8 cellular contexts compared by ENCODE assay signal in genomic region chr15:69593981-69594966, GRCh38.
A peak's percentile ranks its signal among the peaks of the same experiment; 100 is the strongest.
DNase-seq lines count a peak whose midpoint lies in the region; ATAC-seq, FAIRE-seq and TF ChIP-seq lines count a peak whose summit lies in the region.

No MANE protein-coding gene starts in this region.

- no peak overlapping the region for H3K56ac ChIP-seq in H1 (replicated peaks; ENCODE audit: insufficient read length, low read depth, low read length)

- H3K14ac ChIP-seq in H1 (ENCODE audit: insufficient read length), result no peak overlapping the region

- H3K79me2 ChIP-seq in H1 (ENCODE audit: control insufficient read depth in 1 of 2, insufficient read depth in 2 of 2, low read length in 2 of 2), result no peaks in the 10 kb centered on the region

- H2BK120ac ChIP-seq in H1 (replicated peaks; ENCODE audit: low read depth, low read length), result no peak overlapping the region

- H3K36me3 Mint-ChIP-seq in osteocyte (ENCODE audit: unreplicated experiment), result no peaks in the 10 kb centered on the region
- no peaks in the 10 kb centered on the region for H3K36me3 Mint-ChIP-seq in activated T-helper 17 cell treated with anti-CD3 and anti-CD28 coated beads, Interleukin-2, amount 50 U/mL, for 72 hours (ENCODE audit: low read depth)

- 83% methylated on average over 23 of the region's 24 CpGs; no CpG with 5 or more reads in 1 of the 2 experiments for WGBS in H1 (ENCODE audit: extremely low coverage in 1 of 2, insufficient coverage in 1 of 2, insufficient read length in 1 of 2, insufficient replicate concordance in 2 of 2, low coverage in 1 of 2, low lambda C conversion rate in 2 of 2, missing lambda C conversion rate in 1 of 2), 2 experiments

- CTCF ChIA-PET in H1 (lab: Charles Lee; ENCODE audit: partially characterized antibody), result interaction anchor here (1.0 to 2.0 kb wide), 8 partner anchors 7 to 873 kb away, joined by 3 to 11 read pairs (median 3); no protein-coding TSS in a partner anchor

- TF ChIP-seq POLR2A in H1 (IDR thresholded peaks at IDR 0.05; ENCODE audit: control extremely low read depth in 1 of 2, low read depth in 2 of 2, low read length in 2 of 2), result no peak

- no peaks in the 10 kb centered on the region for H3K4me1 ChIP-seq in H1 (replicated peaks in 1 of 4; ENCODE audit: control insufficient read depth in 3 of 4, insufficient read depth in 4 of 4, low read length in 3 of 4)

- H3K79me1 ChIP-seq in H1 (ENCODE audit: low read depth, low read length), result no peaks in the 10 kb centered on the region

- no peak overlapping the region for H3K27ac ChIP-seq in H1 (ENCODE audit: low read depth, low read length)

- 0 out of 2 replicates have a peak overlapping the region, but pooled peaks have one; percentile 50 for H2BK12ac ChIP-seq in H1 (ENCODE audit: low read depth, low read length)

- no peak for TF ChIP-seq RAD21 in H1 (IDR thresholded peaks at IDR 0.05 in 1 of 2, conservative IDR thresholded peaks at IDR 0.05 in 1 of 2; ENCODE audit: low read depth in 2 of 2, low read length in 2 of 2)

- POLR2A ChIA-PET in H1 (lab: Charles Lee; ENCODE audit: partially characterized antibody), result no interaction called here

- no peak overlapping the region for H3K4me2 ChIP-seq in H1 (ENCODE audit: insufficient read depth in 1 of 2, low read depth in 2 of 2, low read length in 2 of 2)

- no peaks in the 10 kb centered on the region for H3K36me3 ChIP-seq in H1 (ENCODE audit: control insufficient read depth in 2 of 4, insufficient read depth in 4 of 4, low read length in 3 of 4)

- H3K27me3 ChIP-seq in H1 (replicated peaks in 1 of 4; ENCODE audit: control insufficient read depth in 3 of 4, extremely low read depth in 1 of 4, insufficient read depth in 3 of 4, low read length in 3 of 4), result no peaks in the 10 kb centered on the region; a peak in 2 of 7 replicates

- no peak overlapping the region for H2BK5ac ChIP-seq in H1 (ENCODE audit: low read depth, low read length)

- H3K9ac ChIP-seq in H1 (replicated peaks in 1 of 4; ENCODE audit: extremely low read depth in 1 of 4, low read depth in 3 of 4, low read length in 3 of 4), result no peak overlapping the region

- no peak overlapping the region for H2BK15ac ChIP-seq in H1 (ENCODE audit: low read length)

- no peak overlapping the region for H3K4me3 ChIP-seq in H1 (ENCODE audit: extremely low read depth in 1 of 4, insufficient read depth in 2 of 4, low read depth in 3 of 4, low read length in 4 of 4)

- H3K4me1 Mint-ChIP-seq in osteocyte (ENCODE audit: unreplicated experiment), result peaks cover 20% of the 10 kb centered on the region
- H3K4me1 Mint-ChIP-seq in activated T-helper 17 cell treated with anti-CD3 and anti-CD28 coated beads, Interleukin-2, amount 50 U/mL, for 72 hours, result no peaks in the 10 kb centered on the region

- TF ChIP-seq EP300 in H1 (IDR thresholded peaks at IDR 0.05; ENCODE audit: borderline replicate concordance in 1 of 2, low read depth in 2 of 2, low read length in 2 of 2), result no peak

- no peaks in the 10 kb centered on the region for H3K9me3 Mint-ChIP-seq in osteocyte (ENCODE audit: unreplicated experiment)
- no peaks in the 10 kb centered on the region for H3K9me3 Mint-ChIP-seq in activated T-helper 17 cell treated with anti-CD3 and anti-CD28 coated beads, Interleukin-2, amount 50 U/mL, for 72 hours

- peaks cover 59% of the 10 kb centered on the region for H3K27me3 Mint-ChIP-seq in osteocyte (ENCODE audit: unreplicated experiment)
- H3K27me3 Mint-ChIP-seq in activated T-helper 17 cell treated with anti-CD3 and anti-CD28 coated beads, Interleukin-2, amount 50 U/mL, for 72 hours, result peaks cover 10% of the 10 kb centered on the region

- H4K91ac ChIP-seq in H1 (replicated peaks; ENCODE audit: insufficient read length, low read length), result no peak overlapping the region

- no peak for ATAC-seq in activated T-helper 17 cell treated with anti-CD3 and anti-CD28 coated beads, Interleukin-2, amount 50 U/mL, for 72 hours (replicated peaks)

- H3K9me3 ChIP-seq in H1 (ENCODE audit: insufficient read depth in 2 of 2, low read depth in 1 of 2, low read length in 1 of 2), result no peaks in the 10 kb centered on the region

- H3K27ac Mint-ChIP-seq in osteocyte (ENCODE audit: unreplicated experiment), result peak overlapping the region; percentile 20
- H3K27ac Mint-ChIP-seq in activated T-helper 17 cell treated with anti-CD3 and anti-CD28 coated beads, Interleukin-2, amount 50 U/mL, for 72 hours, result no peak overlapping the region

- no peak for TF ChIP-seq CTCF in H1 (IDR thresholded peaks at IDR 0.05; ENCODE audit: control extremely low read depth in 1 of 3, insufficient read depth in 1 of 3, low read depth in 1 of 3, low read length in 3 of 3)
- TF ChIP-seq CTCF in osteocyte (IDR thresholded peaks at IDR 0.05), result no peak

- H4K20me1 ChIP-seq in H1 (replicated peaks in 1 of 2; ENCODE audit: control insufficient read depth in 1 of 2, insufficient read depth in 2 of 2, low read length in 2 of 2), result no peaks in the 10 kb centered on the region

- no peak overlapping the region for H3K23ac ChIP-seq in H1 (ENCODE audit: insufficient read length)

- H3K4me3 Mint-ChIP-seq in osteocyte (ENCODE audit: unreplicated experiment), result no peak overlapping the region
- no peak overlapping the region for H3K4me3 Mint-ChIP-seq in activated T-helper 17 cell treated with anti-CD3 and anti-CD28 coated beads, Interleukin-2, amount 50 U/mL, for 72 hours

- H2BK20ac ChIP-seq in H1 (ENCODE audit: low read length), result 0 out of 2 replicates have a peak overlapping the region, but pooled peaks have one; percentile 48

- no peak overlapping the region for H2AK5ac ChIP-seq in H1 (ENCODE audit: low read depth, low read length)

- H4K8ac ChIP-seq in H1 (ENCODE audit: extremely low read depth, insufficient read depth, low read length), result peak overlapping the region; percentile 42; the same call in 1 of the 2 replicates

- FAIRE-seq in H1 (lab: Jason Lieb, UNC), result no peak

- no peak overlapping the region for H3K18ac ChIP-seq in H1 (ENCODE audit: extremely low read depth, low read length)

- no peak overlapping the region for H4K5ac ChIP-seq in H1 (ENCODE audit: insufficient read length, low read depth, low read length)

- peak overlapping the region; percentile 70; the same call in 1 of the 2 replicates for H2AFZ ChIP-seq in H1 (ENCODE audit: low read length)

- H3K4ac ChIP-seq in H1 (replicated peaks; ENCODE audit: insufficient read length, low read depth, low read length), result no peak overlapping the region

- H3K23me2 ChIP-seq in H1 (ENCODE audit: low read depth, low read length), result peaks cover 2% of the 10 kb centered on the region; the same call in 1 of the 2 replicates

- peak; percentile 58 for DNase-seq in ELF-1 (ENCODE audit: low read depth, low spot score)
- DNase-seq in NCI-H345 treated with DMSO at 0.1 percent for 48 hours (lab: John Stamatoyannopoulos, UW; ENCODE audit: unreplicated experiment), result peak; percentile 99
- no peak for DNase-seq in H1 (ENCODE audit: low read depth in 1 of 2, low spot score in 2 of 2)
- no peak for DNase-seq in osteocyte (ENCODE audit: extremely low spot score, unreplicated experiment)
- DNase-seq in activated CD4-positive, CD25-positive, alpha-beta regulatory T cell treated with anti-CD3 and anti-CD28 coated beads, Interleukin-2, amount 50 U/mL, for 72 hours, result no peak
- DNase-seq in AML-193 (lab: John Stamatoyannopoulos, UW), result no peak
- no peak for DNase-seq in iPS-NIHi11 (ENCODE audit: low spot score)

TF ChIP-seq in H1, 55 proteins besides CTCF, POLR2A, EP300 and RAD21:
- TF ChIP-seq NRF1 (IDR thresholded peaks at IDR 0.05; ENCODE audit: low read depth, low read length) (no peak), SRF (IDR thresholded peaks at IDR 0.05; ENCODE audit: low read depth, low read length) (no peak), CREB1 (IDR thresholded peaks at IDR 0.05) (no peak), MAFK (IDR thresholded peaks at IDR 0.05; ENCODE audit: low read depth, low read length) (no peak), KDM4A (IDR thresholded peaks at IDR 0.05; ENCODE audit: low read depth, low read length, severe bottlenecking) (no peak), JUND (IDR thresholded peaks at IDR 0.05; ENCODE audit: low read length) (no peak), ATF2 (IDR thresholded peaks at IDR 0.05; ENCODE audit: low read length) (no peak), HDAC2 (IDR thresholded peaks at IDR 0.05; ENCODE audit: borderline replicate concordance in 1 of 2, low read depth in 2 of 2, low read length in 2 of 2) (no peak), RXRA (IDR thresholded peaks at IDR 0.05; ENCODE audit: insufficient read depth, low read depth, low read length) (no peak), ASH2L (IDR thresholded peaks at IDR 0.05; ENCODE audit: low read length) (no peak), TAF1 (IDR thresholded peaks at IDR 0.05; ENCODE audit: low read depth, low read length) (no peak), ZNF274 (IDR thresholded peaks at IDR 0.05; ENCODE audit: borderline replicate concordance, extremely low read depth, low read length) (no peak)

Comparison
In these comparisons a context has a peak if more than half of its experiments do, and no peak if none do; other contexts are left out.
1. DNase-seq: peak in ELF-1 (single experiment) and NCI-H345 treated with DMSO at 0.1 percent for 48 hours (single experiment); none in H1 (0 of 2), osteocyte (single experiment), activated CD4-positive, CD25-positive, alpha-beta regulatory T cell treated with anti-CD3 and anti-CD28 coated beads, Interleukin-2, amount 50 U/mL, for 72 hours (single experiment), AML-193 (0 of 2) and iPS-NIHi11 (single experiment).